1 cellular context compared by ENCODE assay signal in genomic region chr7:99616359-99617186, GRCh38.
A peak's percentile ranks its signal among the peaks of the same experiment; 100 is the strongest.
TF ChIP-seq lines count a peak whose summit lies in the region.

TSS of gene ZSCAN25 (plus strand) at chr7:99616946. CDS start at chr7:99619607, 2,661 bp downstream.

TF ChIP-seq in K562, 482 proteins besides CTCF, POLR2A, EP300 and RAD21 (continued from another document and continues in another):
- TF ChIP-seq ZNF224 (CRISPR knock-in tag; IDR thresholded peaks at IDR 0.05) (peak; percentile 72; the same call in 1 of the 2 replicates), TCF7 (IDR thresholded peaks at IDR 0.05; ENCODE audit: borderline replicate concordance) (peak; percentile 73; the same call in 1 of the 2 replicates), ETS2 (tag; IDR thresholded peaks at IDR 0.05; ENCODE audit: borderline replicate concordance, poor library complexity, severe bottlenecking) (no peak), ZNF280A (IDR thresholded peaks at IDR 0.05; ENCODE audit: low read depth, partially characterized antibody) (no peak), TFAM (CRISPR knock-in tag; conservative IDR thresholded peaks at IDR 0.05) (no peak), JUN (IDR thresholded peaks at IDR 0.05; ENCODE audit: borderline replicate concordance, low read depth, low read length) (0 out of 2 replicates have a peak, but pooled peaks have one; percentile 25), JUN (CRISPR knock-in tag; IDR thresholded peaks at IDR 0.05; ENCODE audit: borderline replicate concordance) (peak; percentile 75; the same call in 1 of the 2 replicates), ZNF778 (CRISPR knock-in tag; IDR thresholded peaks at IDR 0.05) (no peak), TAF15 (IDR thresholded peaks at IDR 0.05; ENCODE audit: low read depth, low read length) (peak; percentile 62; the same call in 1 of the 2 replicates), KAT7 (CRISPR knock-in tag; IDR thresholded peaks at IDR 0.05; ENCODE audit: borderline replicate concordance) (peak; percentile 99), CBFA2T3 (IDR thresholded peaks at IDR 0.05) (peak; percentile 5; the same call in 1 of the 2 replicates), TSC22D4 (tag; IDR thresholded peaks at IDR 0.05) (no peak), ZNF134 (CRISPR knock-in tag; conservative IDR thresholded peaks at IDR 0.05) (no peak), MXD1 (CRISPR knock-in tag; IDR thresholded peaks at IDR 0.05; ENCODE audit: borderline replicate concordance, poor library complexity, severe bottlenecking) (no peak), RBM25 (IDR thresholded peaks at IDR 0.05; ENCODE audit: low read depth, low read length, severe bottlenecking) (peak; percentile 94), HEY1 (CRISPR knock-in tag; IDR thresholded peaks at IDR 0.05; ENCODE audit: borderline replicate concordance) (no peak), PBX2 (CRISPR knock-in tag; IDR thresholded peaks at IDR 0.05; ENCODE audit: low read depth) (no peak), PBX2 (tag; conservative IDR thresholded peaks at IDR 0.05; ENCODE audit: low read depth) (no peak), NELFE (IDR thresholded peaks at IDR 0.05; ENCODE audit: insufficient read depth, insufficient read length) (no peak), ZSCAN29 (IDR thresholded peaks at IDR 0.05) (peak; percentile 55; the same call in 1 of the 2 replicates), FOXJ2 (tag; IDR thresholded peaks at IDR 0.05) (no peak), ESRRA (IDR thresholded peaks at IDR 0.05; ENCODE audit: borderline replicate concordance, low read depth) (peak; percentile 77), NCOR1 (IDR thresholded peaks at IDR 0.05) (peak; percentile 47; the same call in 1 of the 2 replicates), FIP1L1 (IDR thresholded peaks at IDR 0.05; ENCODE audit: low read depth, low read length, poor library complexity, severe bottlenecking) (peak; percentile 84), KDM5B (IDR thresholded peaks at IDR 0.05; ENCODE audit: insufficient replicate concordance, low read depth, low read length) (peak; percentile 92), STAT5A (IDR thresholded peaks at IDR 0.05; ENCODE audit: borderline replicate concordance, low read length) (peak; percentile 61; the same call in 1 of the 2 replicates), BHLHE40 (IDR thresholded peaks at IDR 0.05; ENCODE audit: low read length) (peak; percentile 66), DACH1 (IDR thresholded peaks at IDR 0.05; ENCODE audit: partially characterized antibody) (no peak), ZNF217 (CRISPR knock-in tag; IDR thresholded peaks at IDR 0.05) (no peak), ZNF174 (CRISPR knock-in tag; IDR thresholded peaks at IDR 0.05) (no peak), USF2 (CRISPR knock-in tag; IDR thresholded peaks at IDR 0.05) (0 out of 2 replicates have a peak, but pooled peaks have one; percentile 20), ZNF274 (IDR thresholded peaks at IDR 0.05; ENCODE audit: borderline replicate concordance, low read depth, low read length) (no peak), RBM34 (IDR thresholded peaks at IDR 0.05; ENCODE audit: borderline replicate concordance, insufficient read depth, low read length) (no peak), ZNF507 (tag; conservative IDR thresholded peaks at IDR 0.05) (no peak), STAG1 (CRISPR knock-in tag; IDR thresholded peaks at IDR 0.05; ENCODE audit: borderline replicate concordance) (no peak), HBP1 (CRISPR knock-in tag; IDR thresholded peaks at IDR 0.05) (no peak), LEF1 (IDR thresholded peaks at IDR 0.05) (peak; percentile 18), RBFOX2 (IDR thresholded peaks at IDR 0.05; ENCODE audit: low read depth, low read length) (peak; percentile 99), ZNF707 (CRISPR knock-in tag; conservative IDR thresholded peaks at IDR 0.05) (no peak), NR2F6 (CRISPR knock-in tag; IDR thresholded peaks at IDR 0.05) (no peak), NFXL1 (CRISPR knock-in tag; IDR thresholded peaks at IDR 0.05) (no peak), HDGF (IDR thresholded peaks at IDR 0.05) (peak; percentile 96), TOE1 (IDR thresholded peaks at IDR 0.05; ENCODE audit: borderline replicate concordance) (peak; percentile 89), TOE1 (CRISPR knock-in tag; IDR thresholded peaks at IDR 0.05; ENCODE audit: borderline replicate concordance, low read depth) (peak; percentile 93), CCAR2 (IDR thresholded peaks at IDR 0.05; ENCODE audit: low read depth, low read length) (no peak), ZNF512 (tag; IDR thresholded peaks at IDR 0.05) (peak; percentile 58; the same call in 1 of the 2 replicates), ZNF518B (CRISPR knock-in tag; IDR thresholded peaks at IDR 0.05) (no peak), ZHX1 (conservative IDR thresholded peaks at IDR 0.05; ENCODE audit: low read length) (no peak), ZNF584 (CRISPR knock-in tag; IDR thresholded peaks at IDR 0.05; ENCODE audit: low read depth) (no peak), BMI1 (IDR thresholded peaks at IDR 0.05; ENCODE audit: low read length) (no peak), ZNF277 (CRISPR knock-in tag; IDR thresholded peaks at IDR 0.05; ENCODE audit: borderline replicate concordance) (no peak), ZBED1 (IDR thresholded peaks at IDR 0.05) (no peak; the same call in 1 of the 2 replicates)
